ENCODE assay signal across 7 cellular contexts in genomic region chr4:68808060-68808459, GRCh38. TPM values are rescaled to one million over a fixed set of nuclear protein-coding genes. Genes with fewer than 3 reads are reported as not detected.
"Had no signal": no experiment of that assay in that cellular context is flagged by ENCODE, and none has a peak within 500 bp of the region (broad histone marks: within the 10 kb centered on the region; RNA-seq: fewer than 3 reads in every experiment).

No MANE protein-coding gene starts in this region.

- H3K27ac ChIP-seq: HL-60 had no signal

- H3K27ac Mint-ChIP-seq: IgD-negative memory B cell had no signal

- H3K4me3 Mint-ChIP-seq: IgD-negative memory B cell had no signal

- DNase-seq: IMR-90, KBM-7 had no signal

- H3K4me1 Mint-ChIP-seq: IgD-negative memory B cell had no signal

- FAIRE-seq: HTR-8/SVneo, K562 had no signal

- ATAC-seq: K562 had no signal

- H3K4me3 ChIP-seq: K562 had no signal

- H3K36me3 Mint-ChIP-seq: IgD-negative memory B cell had no signal

RNA-seq across cellular contexts. Expression of gene UGT2B10, which starts 7.7 kb away (rescaled TPM):
- total RNA-seq: HT1080, IMR-90 had no signal
- polyA plus RNA-seq: IgD-negative memory B cell, IMR-90, K562 had no signal
